23 cellular contexts compared by ENCODE assay signal in genomic region chr6:138012682-138013081, GRCh38.
DNase-seq lines count a peak whose midpoint lies in the region; ATAC-seq and TF ChIP-seq lines count a peak whose summit lies in the region.
"Had no signal": no experiment of that assay in that cellular context is flagged by ENCODE, and none has a peak within 500 bp of the region (broad histone marks: within the 10 kb centered on the region; RNA-seq: fewer than 3 reads in every experiment).

No MANE protein-coding gene starts in this region.

- H3K27me3 ChIP-seq in transverse colon, result no peaks in the 10 kb centered on the region
- H3K27me3 ChIP-seq in neuronal stem cell (ENCODE audit: control insufficient read depth in 3 of 3, insufficient read depth in 3 of 3, low read depth in 1 of 3, low read length in 3 of 3), result no peaks in the 10 kb centered on the region

- H3K4me1 ChIP-seq in transverse colon (peaks cover 0 to 10% (median 0%) of the 10 kb centered on the region in 4 donors), neuronal stem cell (ENCODE audit: control insufficient read depth in 2 of 2, insufficient read depth in 1 of 2, low read depth in 1 of 2, low read length in 2 of 2) (no peaks in the 10 kb centered on the region)

- H3K36me3 Mint-ChIP-seq in activated CD8-positive, alpha-beta T cell treated with anti-CD3 and anti-CD28 coated beads for 36 hours (ENCODE audit: low read depth), result no peaks in the 10 kb centered on the region
- no peaks in the 10 kb centered on the region for H3K36me3 Mint-ChIP-seq in activated CD8-positive, alpha-beta T cell treated with anti-CD3 and anti-CD28 coated beads, Interleukin-2, amount 10 ng/mL, durations not matched to agents 7 days and 5 days (ENCODE audit: low read depth)
- H3K36me3 Mint-ChIP-seq: activated naive CD4-positive, alpha-beta T cell treated with anti-CD3 and anti-CD28 coated beads, Interleukin-2, amount 50 U/mL, for 72 hours; CD8-positive, alpha-beta memory T cell; stimulated activated memory B cell treated with anti-CD40 and anti-IgM and Interleukin-4, amounts not matched to agents 10 μg/mL and 1 μg/mL and 100 μg/mL, for 72 hours had no signal

- H3K36me3 ChIP-seq in transverse colon (no peaks in the 10 kb centered on the region), neuronal stem cell (replicated peaks in 1 of 2; ENCODE audit: control insufficient read depth in 2 of 2, insufficient read depth in 2 of 2, low read length in 2 of 2) (no peaks in the 10 kb centered on the region)
- H3K36me3 ChIP-seq: thoracic aorta had no signal

- POLR2A ChIA-PET in activated CD8-positive, alpha-beta T cell treated with anti-CD3 and anti-CD28 coated beads for 36 hours (lab: Charles Lee), result no interaction called here
- POLR2A ChIA-PET in activated CD8-positive, alpha-beta T cell treated with anti-CD3 and anti-CD28 coated beads, Interleukin-2, amount 10 ng/mL, durations not matched to agents 7 days and 5 days (lab: Charles Lee), result no interaction called here
- POLR2A ChIA-PET in RWPE1 (lab: Yijun Ruan, JAX; ENCODE audit: low non-redundant PET), result no interaction called here
- POLR2A ChIA-PET in HEK293T (lab: Yijun Ruan, JAX), result interaction anchor here (1.0 kb wide), 1 partner anchor 92 kb away, joined by 4 read pairs; no protein-coding TSS in a partner anchor

- TF ChIP-seq CTCF in activated CD8-positive, alpha-beta T cell treated with anti-CD3 and anti-CD28 coated beads for 36 hours (IDR thresholded peaks at IDR 0.05), result no peak
- TF ChIP-seq CTCF in epithelial cell of esophagus (IDR thresholded peaks at IDR 0.05; ENCODE audit: insufficient read depth, low read depth, low read length, missing control alignments), result no peak
- no peak for TF ChIP-seq CTCF in transverse colon (IDR thresholded peaks at IDR 0.05)
- no peak for TF ChIP-seq CTCF in RWPE1 (conservative IDR thresholded peaks at IDR 0.05; ENCODE audit: low read depth)

- in situ Hi-C loops in transverse colon (cut with MboI; ENCODE audit: low pct_ligation_motif_present in 1 of 4, low pct_unique_long_range_greater_than_20kb in 1 of 4, low sequenced_read_pairs in 3 of 4), result loop anchor here in 1 of 4 donors (25.0 kb wide), 1 partner anchor 275 kb away; no protein-coding TSS in a partner anchor

- H3K27ac Mint-ChIP-seq in activated CD8-positive, alpha-beta T cell treated with anti-CD3 and anti-CD28 coated beads for 36 hours, result no peak overlapping the region
- H3K27ac Mint-ChIP-seq in activated CD8-positive, alpha-beta T cell treated with anti-CD3 and anti-CD28 coated beads, Interleukin-2, amount 10 ng/mL, durations not matched to agents 7 days and 5 days, result no peak overlapping the region
- H3K27ac Mint-ChIP-seq: activated naive CD4-positive, alpha-beta T cell treated with anti-CD3 and anti-CD28 coated beads, Interleukin-2, amount 50 U/mL, for 72 hours; CD8-positive, alpha-beta memory T cell; effector memory CD8-positive, alpha-beta T cell; stimulated activated memory B cell treated with anti-CD40 and anti-IgM and Interleukin-4, amounts not matched to agents 10 μg/mL and 1 μg/mL and 100 μg/mL, for 72 hours; T-helper 2 cell treated with Interferon-gamma antibody and Interleukin-4, amounts not matched to agents 5 μg/mL and 100 μg/mL, for 36 hours had no signal

- H2AK5ac ChIP-seq in neuronal stem cell (ENCODE audit: low read depth, low read length), result no peak overlapping the region

- DNase-seq in activated CD8-positive, alpha-beta T cell treated with anti-CD3 and anti-CD28 coated beads for 36 hours, result peak; percentile 23
- DNase-seq in activated CD8-positive, alpha-beta T cell treated with anti-CD3 and anti-CD28 coated beads, Interleukin-2, amount 10 ng/mL, durations not matched to agents 7 days and 5 days, result no peak
- DNase-seq in M059J (ENCODE audit: low read depth) (peak; percentile 23), epithelial cell of esophagus (ENCODE audit: low read depth) (peak; percentile 79), transverse colon (peak; percentile 23), RWPE1 (ENCODE audit: low spot score) (no peak), HEK293T (ENCODE audit: extremely low spot score) (no peak), neuronal stem cell (ENCODE audit: low spot score) (no peak)
- DNase-seq: activated CD8-positive, alpha-beta memory T cell treated with anti-CD3 and anti-CD28 coated beads for 24 hours; activated T-cell treated with anti-CD3 and anti-CD28 coated beads, Interleukin-2, amount 50 U/mL, for 48 hours; CD8-positive, alpha-beta memory T cell; effector memory CD8-positive, alpha-beta T cell; EL; H7; left ventricle myocardium superior; NCI-H1048; stimulated activated CD4-positive, alpha-beta T cell treated with anti-CD3 and anti-CD28 coated beads, Interleukin-1b, Interleukin-23, amount 100 ng/mL, for 48 hours had no signal

- no peak for TF ChIP-seq POLR2A in transverse colon (IDR thresholded peaks at IDR 0.05)

- H3K4me1 Mint-ChIP-seq in activated CD8-positive, alpha-beta T cell treated with anti-CD3 and anti-CD28 coated beads for 36 hours (ENCODE audit: low read depth), result peaks cover 3% of the 10 kb centered on the region
- H3K4me1 Mint-ChIP-seq in activated CD8-positive, alpha-beta T cell treated with anti-CD3 and anti-CD28 coated beads, Interleukin-2, amount 10 ng/mL, durations not matched to agents 7 days and 5 days (ENCODE audit: low read depth), result no peaks in the 10 kb centered on the region
- H3K4me1 Mint-ChIP-seq: CD8-positive, alpha-beta memory T cell; neural crest cell; stimulated activated memory B cell treated with anti-CD40 and anti-IgM and Interleukin-4, amounts not matched to agents 10 μg/mL and 1 μg/mL and 100 μg/mL, for 72 hours had no signal

- H3K4ac ChIP-seq in neuronal stem cell (ENCODE audit: low read length), result no peak overlapping the region

- no peak overlapping the region for H4K8ac ChIP-seq in neuronal stem cell (ENCODE audit: low read depth, low read length)

- no peak overlapping the region for H2BK12ac ChIP-seq in neuronal stem cell (ENCODE audit: low read length)

- CTCF ChIA-PET in activated CD8-positive, alpha-beta T cell treated with anti-CD3 and anti-CD28 coated beads for 36 hours (lab: Charles Lee), result interaction anchor here (0.8 to 1.7 kb wide), 5 partner anchors 8 to 146 kb away, joined by 3 to 5 read pairs (median 3); partner anchors contain the start of gene TNFAIP3
- CTCF ChIA-PET in activated CD8-positive, alpha-beta T cell treated with anti-CD3 and anti-CD28 coated beads, Interleukin-2, amount 10 ng/mL, durations not matched to agents 7 days and 5 days (lab: Charles Lee), result interaction anchor here (1.3 to 1.8 kb wide), 4 partner anchors 8 to 103 kb away, joined by 3 to 10 read pairs (median 6); no protein-coding TSS in a partner anchor
- CTCF ChIA-PET in RWPE1 (lab: Yijun Ruan, JAX), result no interaction called here
- CTCF ChIA-PET in HEK293T (lab: Yijun Ruan, JAX), result interaction anchor here (2.4 kb wide), 1 partner anchor 8 kb away, joined by 6 read pairs; no protein-coding TSS in a partner anchor

- no peak overlapping the region for H3K9ac ChIP-seq in neuronal stem cell (ENCODE audit: low read depth, low read length, poor library complexity)

- peaks cover 4% of the 10 kb centered on the region for H3K27me3 Mint-ChIP-seq in activated CD8-positive, alpha-beta T cell treated with anti-CD3 and anti-CD28 coated beads for 36 hours
- H3K27me3 Mint-ChIP-seq in activated CD8-positive, alpha-beta T cell treated with anti-CD3 and anti-CD28 coated beads, Interleukin-2, amount 10 ng/mL, durations not matched to agents 7 days and 5 days (ENCODE audit: low read depth), result peaks cover 6% of the 10 kb centered on the region
- H3K27me3 Mint-ChIP-seq: stimulated activated memory B cell treated with anti-CD40 and anti-IgM and Interleukin-4, amounts not matched to agents 10 μg/mL and 1 μg/mL and 100 μg/mL, for 72 hours had no signal

- H3K23ac ChIP-seq in neuronal stem cell (ENCODE audit: low read depth, low read length, poor library complexity), result no peak overlapping the region

- no peak overlapping the region for H4K91ac ChIP-seq in neuronal stem cell (ENCODE audit: low read depth, low read length, poor library complexity)

- ATAC-seq in activated CD8-positive, alpha-beta T cell treated with anti-CD3 and anti-CD28 coated beads for 36 hours, result no peak
- no peak for ATAC-seq in activated CD8-positive, alpha-beta T cell treated with anti-CD3 and anti-CD28 coated beads, Interleukin-2, amount 10 ng/mL, durations not matched to agents 7 days and 5 days
- ATAC-seq: activated naive CD4-positive, alpha-beta T cell treated with anti-CD3 and anti-CD28 coated beads, Interleukin-2, amount 50 U/mL, for 72 hours; effector memory CD8-positive, alpha-beta T cell; left ventricle myocardium superior; SK-N-SH treated with all-trans-retinoic acid at 6 μM for 48 hours; stimulated activated memory B cell treated with anti-CD40 and anti-IgM and Interleukin-4, amounts not matched to agents 10 μg/mL and 1 μg/mL and 100 μg/mL, for 72 hours had no signal

- no peaks in the 10 kb centered on the region for H3K79me1 ChIP-seq in neuronal stem cell (ENCODE audit: low read depth, low read length)

- H3K14ac ChIP-seq in neuronal stem cell (ENCODE audit: low read length), result no peak overlapping the region

- no peak overlapping the region for H2AFZ ChIP-seq in neuronal stem cell (ENCODE audit: low read length)

- no peak for TF ChIP-seq EP300 in transverse colon (IDR thresholded peaks at IDR 0.05; ENCODE audit: low read depth)

- H3K4me3 ChIP-seq in epithelial cell of esophagus (ENCODE audit: low read length) (no peak overlapping the region), transverse colon (no peak overlapping the region), neuronal stem cell (ENCODE audit: low read length in 2 of 2) (no peak overlapping the region)
- H3K4me3 ChIP-seq: thoracic aorta had no signal

- 33 to 77% methylated on average over 1 of the region's 1 CpG for WGBS in transverse colon (ENCODE audit: low coverage in 1 of 2), 2 donors
- WGBS in neuronal stem cell (ENCODE audit: extremely low coverage in 2 of 2, insufficient read length in 2 of 2, insufficient replicate concordance in 1 of 2), 2 donors, result no CpG with 5 or more reads among the region's 1 CpG

- no peak overlapping the region for H2BK120ac ChIP-seq in neuronal stem cell (ENCODE audit: low read depth, low read length)

- no peak overlapping the region for H3K4me3 Mint-ChIP-seq in activated CD8-positive, alpha-beta T cell treated with anti-CD3 and anti-CD28 coated beads for 36 hours
- no peak overlapping the region for H3K4me3 Mint-ChIP-seq in activated CD8-positive, alpha-beta T cell treated with anti-CD3 and anti-CD28 coated beads, Interleukin-2, amount 10 ng/mL, durations not matched to agents 7 days and 5 days
- H3K4me3 Mint-ChIP-seq: CD8-positive, alpha-beta memory T cell; effector memory CD8-positive, alpha-beta T cell; neural crest cell; stimulated activated memory B cell treated with anti-CD40 and anti-IgM and Interleukin-4, amounts not matched to agents 10 μg/mL and 1 μg/mL and 100 μg/mL, for 72 hours; T-helper 2 cell treated with Interferon-gamma antibody and Interleukin-4, amounts not matched to agents 5 μg/mL and 100 μg/mL, for 36 hours had no signal

- intact Hi-C loops in activated CD8-positive, alpha-beta T cell treated with anti-CD3 and anti-CD28 coated beads for 36 hours (cut with micrococcal nuclease), result no loop called here
- intact Hi-C loops in transverse colon (cut with DNase I; ENCODE audit: low total_unique reads), result no loop called here

- no peak overlapping the region for H2BK15ac ChIP-seq in neuronal stem cell (ENCODE audit: low read length)

- no peak overlapping the region for H3K18ac ChIP-seq in neuronal stem cell (ENCODE audit: low read length)

- H3K27ac ChIP-seq in transverse colon (no peak overlapping the region), RWPE1 (no peak overlapping the region), neuronal stem cell (replicated peaks; ENCODE audit: low read length) (no peak overlapping the region)
- H3K27ac ChIP-seq: thoracic aorta had no signal

- no peaks in the 10 kb centered on the region for H3K9me3 ChIP-seq in transverse colon
- H3K9me3 ChIP-seq in neuronal stem cell (replicated peaks in 1 of 2; ENCODE audit: control insufficient read depth in 2 of 2, insufficient read depth in 1 of 2, low read depth in 1 of 2, low read length in 2 of 2), result no peaks in the 10 kb centered on the region
- H3K9me3 ChIP-seq: thoracic aorta had no signal

- H3K4me2 ChIP-seq in neuronal stem cell (ENCODE audit: insufficient read depth, low read length, poor library complexity, severe bottlenecking), result no peak overlapping the region

- no peak overlapping the region for H2BK5ac ChIP-seq in neuronal stem cell (ENCODE audit: low read length)

- H3K9me3 Mint-ChIP-seq in activated CD8-positive, alpha-beta T cell treated with anti-CD3 and anti-CD28 coated beads for 36 hours, result no peaks in the 10 kb centered on the region
- no peaks in the 10 kb centered on the region for H3K9me3 Mint-ChIP-seq in activated CD8-positive, alpha-beta T cell treated with anti-CD3 and anti-CD28 coated beads, Interleukin-2, amount 10 ng/mL, durations not matched to agents 7 days and 5 days (ENCODE audit: insufficient read depth)
- H3K9me3 Mint-ChIP-seq: activated naive CD4-positive, alpha-beta T cell treated with anti-CD3 and anti-CD28 coated beads, Interleukin-2, amount 50 U/mL, for 72 hours; CD8-positive, alpha-beta memory T cell; effector memory CD8-positive, alpha-beta T cell; neural crest cell; stimulated activated memory B cell treated with anti-CD40 and anti-IgM and Interleukin-4, amounts not matched to agents 10 μg/mL and 1 μg/mL and 100 μg/mL, for 72 hours; T-helper 2 cell treated with Interferon-gamma antibody and Interleukin-4, amounts not matched to agents 5 μg/mL and 100 μg/mL, for 36 hours had no signal

Comparison
In these comparisons a context has a peak if more than half of its experiments do, and no peak if none do; other contexts are left out.
1. DNase-seq: peak in activated CD8-positive, alpha-beta T cell treated with anti-CD3 and anti-CD28 coated beads for 36 hours (single experiment), M059J (single experiment), epithelial cell of esophagus (single experiment) and transverse colon (single experiment); none in activated CD8-positive, alpha-beta T cell treated with anti-CD3 and anti-CD28 coated beads, Interleukin-2, amount 10 ng/mL, durations not matched to agents 7 days and 5 days (single experiment), RWPE1 (single experiment), HEK293T (single experiment) and neuronal stem cell (single experiment).